In genomic region chr2:127426501-127427354, GRCh38 we compare ENCODE assay signal across 25 cellular contexts. TPM values are rescaled to one million over a fixed set of nuclear protein-coding genes. Genes with fewer than 3 reads are reported as not detected.
"Had no signal": no experiment of that assay in that cellular context is flagged by ENCODE, and none has a peak within 500 bp of the region (broad histone marks: within the 10 kb centered on the region; RNA-seq: fewer than 3 reads in every experiment).

No MANE protein-coding gene starts in this region.

- H3K4me1 ChIP-seq: foreskin keratinocyte had no signal

- H3K36me3 ChIP-seq: prostate gland, transverse colon, upper lobe of right lung, uterus had no signal

- ATAC-seq: foreskin keratinocyte; mucosa of descending colon; right cardiac atrium; stimulated activated memory B cell treated with anti-CD40 and anti-IgM and Interleukin-4, amounts not matched to agents 10 μg/mL and 1 μg/mL and 100 μg/mL, for 72 hours; stimulated activated naive CD8-positive, alpha-beta T cell treated with anti-CD3 and anti-CD28 coated beads, Interleukin-15, Interleukin-2, amounts not matched to agents 100 U/mL and 50 U/mL, for 24 hours; upper lobe of right lung had no signal

- DNase-seq: dermis blood vessel endothelial cell; effector memory CD4-positive, alpha-beta T cell; foreskin keratinocyte; glutamatergic neuron; mucosa of descending colon; naive B cell; spleen; stimulated activated CD4-positive, alpha-beta T cell treated with anti-CD3 and anti-CD28 coated beads, Interleukin-4, amount 100 ng/mL, for 4 hours; stimulated activated naive CD8-positive, alpha-beta T cell treated with anti-CD3 and anti-CD28 coated beads, Interleukin-15, Interleukin-2, amounts not matched to agents 100 U/mL and 50 U/mL, for 24 hours; transverse colon; upper lobe of right lung; uterus had no signal

- H3K27ac ChIP-seq: coronary artery, esophagus muscularis mucosa, foreskin keratinocyte, prostate gland, skin epidermis, spleen, transverse colon, upper lobe of right lung, uterus had no signal

- FAIRE-seq: endothelial cell of umbilical vein, keratinocyte had no signal

- H3K9me3 ChIP-seq: esophagus muscularis mucosa, mucosa of descending colon, prostate gland, spleen, transverse colon, upper lobe of right lung, uterus had no signal

- H3K4me3 ChIP-seq: coronary artery, esophagus muscularis mucosa, lung, mucosa of descending colon, prostate gland, skin epidermis, spleen, transverse colon, upper lobe of right lung, uterus had no signal

RNA-seq across cellular contexts. Expression of gene PROC, which starts 8.5 kb away (rescaled TPM):
- total RNA-seq: endothelial cell of umbilical vein; esophagus muscularis mucosa; fibroblast of lung; natural killer cell treated with Interleukin-12 subunit alpha and Interleukin-12 subunit beta and Interleukin-15 and Interleukin-18, amount 100 ng/mL, for 72 hours; neural crest cell; osteoblast; prostate gland; right cardiac atrium; spleen; upper lobe of right lung had no signal
- polyA plus RNA-seq: endothelial cell of umbilical vein, fibroblast of lung had no signal
